1 cellular context compared by ENCODE assay signal in genomic region chr20:35049776-35050352, GRCh38.
TF ChIP-seq lines count a peak whose summit lies in the region.

No MANE protein-coding gene starts in this region.

TF ChIP-seq in endothelial cell of umbilical vein, 7 proteins besides CTCF, POLR2A, EP300 and RAD21 (continued from another document):
- no peak for TF ChIP-seq MAX (IDR thresholded peaks at IDR 0.05; ENCODE audit: insufficient read depth, insufficient read length)
- no peak for TF ChIP-seq MYC (IDR thresholded peaks at IDR 0.05; ENCODE audit: low read depth, low read length)
